In genomic region chr3:15502616-15503015, GRCh38 we compare ENCODE assay signal across 32 cellular contexts.
"Had no signal": no experiment of that assay in that cellular context is flagged by ENCODE, and none has a peak within 500 bp of the region (broad histone marks: within the 10 kb centered on the region; RNA-seq: fewer than 3 reads in every experiment).

No MANE protein-coding gene starts in this region.

- H3K4me3 ChIP-seq: adrenal gland, body of pancreas, esophagus muscularis mucosa, gastrocnemius medialis had no signal

- H3K27ac ChIP-seq: adrenal gland, body of pancreas, esophagus muscularis mucosa, foreskin keratinocyte, gastrocnemius medialis, WERI-Rb-1 had no signal

- FAIRE-seq: colon had no signal

- H3K36me3 ChIP-seq: adrenal gland, esophagus muscularis mucosa, gastrocnemius medialis, WERI-Rb-1 had no signal

- H3K4me1 ChIP-seq: foreskin keratinocyte had no signal

- ATAC-seq: activated CD4-positive, CD25-positive, alpha-beta regulatory T cell treated with anti-CD3 and anti-CD28 coated beads, Interleukin-2, amount 50 U/mL, for 24 hours; activated CD8-positive, alpha-beta T cell treated with anti-CD3 and anti-CD28 coated beads for 36 hours; activated naive CD8-positive, alpha-beta T cell treated with anti-CD3 and anti-CD28 coated beads, Interleukin-2, amount 50 U/mL, for 24 hours; activated T-cell treated with anti-CD3 and anti-CD28 coated beads, Interleukin-2, amount 50 U/mL, for 72 hours; body of pancreas; effector memory CD8-positive, alpha-beta T cell; foreskin keratinocyte; gastrocnemius medialis; T-helper 17 cell had no signal

- H3K9me3 ChIP-seq: adrenal gland, body of pancreas, esophagus muscularis mucosa, gastrocnemius medialis had no signal

- H3K27me3 ChIP-seq: adrenal gland, body of pancreas, esophagus muscularis mucosa, gastrocnemius medialis had no signal

- DNase-seq: activated B cell treated with CpG ODN at 0.5 μM for 24 hours; activated CD4-positive, alpha-beta T cell treated with anti-CD3 and anti-CD28 coated beads for 48 hours; activated CD4-positive, alpha-beta T cell treated with anti-CD3 and anti-CD28 coated beads, Interleukin-2, amount 50 U/mL, for 1 hour; activated CD4-positive, alpha-beta T cell treated with anti-CD3 and anti-CD28 coated beads, Interleukin-2, amount 50 U/mL, for 48 hours; activated CD8-positive, alpha-beta memory T cell treated with anti-CD3 and anti-CD28 coated beads for 24 hours; activated CD8-positive, alpha-beta T cell treated with anti-CD3 and anti-CD28 coated beads for 36 hours; activated naive CD4-positive, alpha-beta T cell treated with anti-CD3 and anti-CD28 coated beads for 36 hours; activated naive CD8-positive, alpha-beta T cell treated with anti-CD3 and anti-CD28 coated beads for 36 hours; activated naive CD8-positive, alpha-beta T cell treated with anti-CD3 and anti-CD28 coated beads, Interleukin-2, amount 50 U/mL, for 24 hours; activated T-cell treated with anti-CD3 and anti-CD28 coated beads for 4 hours; activated T-cell treated with anti-CD3 and anti-CD28 coated beads, Interleukin-2, amount 50 U/mL, for 24 hours; activated T-cell treated with anti-CD3 and anti-CD28 coated beads, Interleukin-2, amount 50 U/mL, for 72 hours; adrenal gland; amygdala; aorta; body of pancreas; caudate nucleus; cortex of kidney; dermis blood vessel endothelial cell; effector CD4-positive, alpha-beta T cell; effector memory CD8-positive, alpha-beta T cell; erythroblast; foreskin keratinocyte; gastrocnemius medialis; glutamatergic neuron; T-helper 1 cell; T-helper 17 cell; T1000; WERI-Rb-1 had no signal
